12 cellular contexts compared by ENCODE assay signal in the genomic region with DNA sequence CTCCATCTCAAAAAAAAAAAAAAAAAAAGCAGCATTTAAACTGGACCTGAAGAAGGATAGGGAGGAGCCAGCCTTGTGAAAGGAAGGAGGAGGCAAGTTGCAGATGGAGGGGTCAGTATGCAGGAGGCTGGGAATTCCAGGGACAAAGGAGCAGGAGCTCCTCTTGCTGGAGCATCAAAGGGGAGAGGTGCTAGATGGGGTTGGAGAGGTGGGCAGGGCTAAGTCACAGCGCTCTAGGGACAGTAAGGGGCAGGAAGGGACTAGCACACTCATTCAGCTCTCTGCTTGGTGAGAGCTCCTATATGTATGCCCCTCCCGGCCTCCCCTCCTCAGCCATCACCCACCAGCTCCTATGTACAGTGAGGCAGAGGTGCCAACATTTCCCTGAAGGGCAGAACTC. TPM values are rescaled to one million over a fixed set of nuclear protein-coding genes. Genes with fewer than 3 reads are reported as not detected.
A peak's percentile ranks its signal among the peaks of the same experiment; 100 is the strongest.
DNase-seq lines count a peak whose midpoint lies in the region; TF ChIP-seq lines count a peak whose summit lies in the region.
"Had no signal": no experiment of that assay in that cellular context is flagged by ENCODE, and none has a peak within 500 bp of the region (broad histone marks: within the 10 kb centered on the region; RNA-seq: fewer than 3 reads in every experiment).

No MANE protein-coding gene starts in this region.

- H3K9ac ChIP-seq in HUES6 (ENCODE audit: low read length), result peak overlapping the region; percentile 3
- no peak overlapping the region for H3K9ac ChIP-seq in neural progenitor cell
- H3K9ac ChIP-seq: parathyroid adenoma had no signal

- H3K27me3 ChIP-seq in HUES6 (ENCODE audit: control insufficient read depth, insufficient read depth, low read length) (no peaks in the 10 kb centered on the region), neural progenitor cell (no peaks in the 10 kb centered on the region)

- DNase-seq in DMS153 (lab: John Stamatoyannopoulos, UW), result peak; percentile 54
- DNase-seq in DMS153 treated with DMSO at 0.1 percent for 48 hours (lab: John Stamatoyannopoulos, UW; ENCODE audit: unreplicated experiment), result no peak
- no peak for DNase-seq in chondrocyte (ENCODE audit: low spot score)
- DNase-seq in neural progenitor cell (ENCODE audit: low spot score), result peak; percentile 34
- no peak for DNase-seq in GM03348 (ENCODE audit: low spot score)
- no peak for DNase-seq in NOMO-1 treated with DMSO at 0.1 percent for 48 hours (lab: John Stamatoyannopoulos, UW; ENCODE audit: unreplicated experiment)
- no peak for DNase-seq in iPS-NIHi7 (ENCODE audit: extremely low spot score)
- DNase-seq: activated gamma-delta T cell, EL had no signal

- peaks cover 24% of the 10 kb centered on the region for H3K4me1 ChIP-seq in HUES6 (ENCODE audit: control insufficient read depth, insufficient read depth, low read length)
- H3K4me1 ChIP-seq in neural progenitor cell, result peaks cover 10% of the 10 kb centered on the region
- H3K4me1 ChIP-seq: parathyroid adenoma had no signal

- no peak for TF ChIP-seq CTCF in chondrocyte (IDR thresholded peaks at IDR 0.05)
- TF ChIP-seq CTCF in neural progenitor cell (IDR thresholded peaks at IDR 0.05), result no peak

- H3K27me3 Mint-ChIP-seq in chondrocyte (ENCODE audit: low read depth) (no peaks in the 10 kb centered on the region), neural progenitor cell (ENCODE audit: insufficient read depth, low read depth) (peaks cover 8% of the 10 kb centered on the region)

- H3K9me3 Mint-ChIP-seq in chondrocyte (ENCODE audit: low read depth) (no peaks in the 10 kb centered on the region), neural progenitor cell (no peaks in the 10 kb centered on the region)

- H3K36me3 ChIP-seq in HUES6 (ENCODE audit: control insufficient read depth, insufficient read depth, low read length) (peaks cover 24% of the 10 kb centered on the region), neural progenitor cell (peaks cover 8% of the 10 kb centered on the region)

- H3F3A ChIP-seq in neural progenitor cell (ENCODE audit: low read depth), result peaks cover 26% of the 10 kb centered on the region

- H3K4me3 ChIP-seq in HUES6 (ENCODE audit: low read depth, low read length), result no peak overlapping the region
- H3K4me3 ChIP-seq in neural progenitor cell, result no peak overlapping the region

- H3K36me3 Mint-ChIP-seq in chondrocyte (ENCODE audit: low read depth) (peaks cover 19% of the 10 kb centered on the region), neural progenitor cell (peaks cover 19% of the 10 kb centered on the region)

- peaks cover 26% of the 10 kb centered on the region for H4K20me1 ChIP-seq in neural progenitor cell (ENCODE audit: low read depth)

- H3K79me2 ChIP-seq in neural progenitor cell (ENCODE audit: low read depth), result no peaks in the 10 kb centered on the region
- H3K79me2 ChIP-seq: parathyroid adenoma had no signal

- H3K9me3 ChIP-seq in HUES6 (ENCODE audit: control insufficient read depth, insufficient read depth, low read depth, low read length) (no peaks in the 10 kb centered on the region), neural progenitor cell (ENCODE audit: low read depth) (no peaks in the 10 kb centered on the region)

- H3K4me1 Mint-ChIP-seq in chondrocyte (ENCODE audit: low read depth) (peaks cover 18% of the 10 kb centered on the region), neural progenitor cell (peaks cover 6% of the 10 kb centered on the region)

- H3K4me3 Mint-ChIP-seq in chondrocyte (ENCODE audit: unreplicated experiment) (no peak overlapping the region), neural progenitor cell (no peak overlapping the region)

- H3K4me2 ChIP-seq in neural progenitor cell, result no peak overlapping the region

- no peak overlapping the region for H3K27ac ChIP-seq in HUES6 (ENCODE audit: low read depth, low read length)
- H3K27ac ChIP-seq in neural progenitor cell, result no peak overlapping the region
- H3K27ac ChIP-seq: 22Rv1, parathyroid adenoma had no signal

- H3K27ac Mint-ChIP-seq in chondrocyte (ENCODE audit: unreplicated experiment), result peak overlapping the region; percentile 45
- H3K27ac Mint-ChIP-seq in neural progenitor cell, result no peak overlapping the region

- H2AFZ ChIP-seq in neural progenitor cell (replicated peaks), result no peak overlapping the region
- H2AFZ ChIP-seq: parathyroid adenoma had no signal

RNA-seq across cellular contexts. Expression of gene MAP7D1, which starts 26.8 kb away (rescaled TPM):
- total RNA-seq in chondrocyte (159 to 177 TPM (median 173 TPM) in 3 replicates), neural progenitor cell (ENCODE audit: low replicate concordance) (35.0 and 81.1 TPM in 2 replicates)

RNA-seq across cellular contexts. Expression of gene TRAPPC3, which starts 33.4 kb away (rescaled TPM):
- 67.7 to 74.5 TPM (median 69.7 TPM) in 3 replicates for total RNA-seq in chondrocyte
- total RNA-seq in neural progenitor cell (ENCODE audit: low replicate concordance), result 44.9 and 69.4 TPM in 2 replicates

RNA-seq across cellular contexts. Expression of gene THRAP3, which starts 41.5 kb away (rescaled TPM):
- total RNA-seq in chondrocyte (88.7 to 106 TPM (median 106 TPM) in 3 replicates), neural progenitor cell (ENCODE audit: low replicate concordance) (123 and 138 TPM in 2 replicates)

RNA-seq across cellular contexts. Expression of gene COL8A2, which starts 57.7 kb away (rescaled TPM):
- total RNA-seq in chondrocyte (10.8 to 18.1 TPM (median 17.4 TPM) in 3 replicates), neural progenitor cell (ENCODE audit: low replicate concordance) (0.06 TPM in 1 of 2 replicates, not detected in the other)

Comparison
In these comparisons a context has a peak if more than half of its experiments do, and no peak if none do; other contexts are left out.
1. DNase-seq: peak in DMS153 (single experiment) and neural progenitor cell (single experiment); none in DMS153 treated with DMSO at 0.1 percent for 48 hours (single experiment), chondrocyte (single experiment), GM03348 (single experiment), NOMO-1 treated with DMSO at 0.1 percent for 48 hours (single experiment) and iPS-NIHi7 (single experiment).